In genomic region chr3:1591327-1592028, GRCh38 we compare ENCODE assay signal across 24 cellular contexts.
DNase-seq lines count a peak whose midpoint lies in the region; ATAC-seq and TF ChIP-seq lines count a peak whose summit lies in the region.
"Had no signal": no experiment of that assay in that cellular context is flagged by ENCODE, and none has a peak within 500 bp of the region (broad histone marks: within the 10 kb centered on the region; RNA-seq: fewer than 3 reads in every experiment).

No MANE protein-coding gene starts in this region.

- no peaks in the 10 kb centered on the region for H3K4me1 Mint-ChIP-seq in activated CD8-positive, alpha-beta T cell treated with anti-CD3 and anti-CD28 coated beads for 36 hours (ENCODE audit: low read depth)
- no peaks in the 10 kb centered on the region for H3K4me1 Mint-ChIP-seq in activated CD8-positive, alpha-beta T cell treated with anti-CD3 and anti-CD28 coated beads, Interleukin-2, amount 10 ng/mL, durations not matched to agents 7 days and 5 days (ENCODE audit: low read depth)
- no peaks in the 10 kb centered on the region for H3K4me1 Mint-ChIP-seq in activated T-helper 17 cell treated with anti-CD3 and anti-CD28 coated beads, Interleukin-2, amount 50 U/mL, for 72 hours
- H3K4me1 Mint-ChIP-seq: CD14-positive monocyte; CD8-positive, alpha-beta memory T cell had no signal

- POLR2A ChIA-PET in activated CD8-positive, alpha-beta T cell treated with anti-CD3 and anti-CD28 coated beads for 36 hours (lab: Charles Lee) = no interaction called here
- POLR2A ChIA-PET in activated CD8-positive, alpha-beta T cell treated with anti-CD3 and anti-CD28 coated beads, Interleukin-2, amount 10 ng/mL, durations not matched to agents 7 days and 5 days (lab: Charles Lee) = no interaction called here

- peaks cover 8% of the 10 kb centered on the region for H3K9me3 ChIP-seq in mucosa of descending colon
- H3K9me3 ChIP-seq: BE2C had no signal

- no peak overlapping the region for H3K4me3 ChIP-seq in mucosa of descending colon
- H3K4me3 ChIP-seq: A549; BLaER1 treated with 17β-estradiol and CSF1 and Interleukin-3, amounts not matched to agents 10 nM and 100 nM; GM23248 had no signal

- no peak for DNase-seq in activated CD8-positive, alpha-beta T cell treated with anti-CD3 and anti-CD28 coated beads for 36 hours
- no peak for DNase-seq in activated CD8-positive, alpha-beta T cell treated with anti-CD3 and anti-CD28 coated beads, Interleukin-2, amount 10 ng/mL, durations not matched to agents 7 days and 5 days
- peak in 1 of 2 donors; percentile 15 for DNase-seq in foreskin keratinocyte
- DNase-seq in mucosa of descending colon = no peak
- DNase-seq in posterior cingulate gyrus = no peak
- DNase-seq: 8988T; ACHN; AML-193; BE2C; CD4-positive, alpha-beta T cell; CD8-positive, alpha-beta memory T cell; DMS 273 treated with DMSO at 0.1 percent for 48 hours; DMS79; EL; GDM1; GM23248; H7; HCEC 1CT had no signal

- no peak overlapping the region for H3K4me3 Mint-ChIP-seq in activated CD8-positive, alpha-beta T cell treated with anti-CD3 and anti-CD28 coated beads for 36 hours
- H3K4me3 Mint-ChIP-seq in activated CD8-positive, alpha-beta T cell treated with anti-CD3 and anti-CD28 coated beads, Interleukin-2, amount 10 ng/mL, durations not matched to agents 7 days and 5 days = no peak overlapping the region
- no peak overlapping the region for H3K4me3 Mint-ChIP-seq in activated T-helper 17 cell treated with anti-CD3 and anti-CD28 coated beads, Interleukin-2, amount 50 U/mL, for 72 hours
- H3K4me3 Mint-ChIP-seq: CD14-positive monocyte; CD4-positive, alpha-beta T cell; CD8-positive, alpha-beta memory T cell had no signal

- TF ChIP-seq CTCF in activated CD8-positive, alpha-beta T cell treated with anti-CD3 and anti-CD28 coated beads for 36 hours (IDR thresholded peaks at IDR 0.05) = no peak
- TF ChIP-seq CTCF in foreskin keratinocyte (conservative IDR thresholded peaks at IDR 0.05) (no peak), mucosa of descending colon (IDR thresholded peaks at IDR 0.05) (no peak)

- H3K27me3 ChIP-seq in foreskin keratinocyte = no peaks in the 10 kb centered on the region
- H3K27me3 ChIP-seq: BE2C; BLaER1 treated with 17β-estradiol and CSF1 and Interleukin-3, amounts not matched to agents 10 nM and 100 nM had no signal

- intact Hi-C loops in activated CD8-positive, alpha-beta T cell treated with anti-CD3 and anti-CD28 coated beads for 36 hours (cut with micrococcal nuclease) = no loop called here
- intact Hi-C loops in mucosa of descending colon (cut with DNase I, micrococcal nuclease) (no loop called here), posterior cingulate gyrus (cut with DNase I) (no loop called here)

- H3K4me1 ChIP-seq in foreskin keratinocyte (no peaks in the 10 kb centered on the region), mucosa of descending colon (ENCODE audit: low read depth) (no peaks in the 10 kb centered on the region)
- H3K4me1 ChIP-seq: A549; BE2C; BLaER1 treated with 17β-estradiol and CSF1 and Interleukin-3, amounts not matched to agents 10 nM and 100 nM had no signal

- CTCF ChIA-PET in activated CD8-positive, alpha-beta T cell treated with anti-CD3 and anti-CD28 coated beads for 36 hours (lab: Charles Lee) = no interaction called here
- CTCF ChIA-PET in activated CD8-positive, alpha-beta T cell treated with anti-CD3 and anti-CD28 coated beads, Interleukin-2, amount 10 ng/mL, durations not matched to agents 7 days and 5 days (lab: Charles Lee) = no interaction called here

- no peaks in the 10 kb centered on the region for H3K36me3 ChIP-seq in mucosa of descending colon (ENCODE audit: low read depth)
- H3K36me3 ChIP-seq: BE2C; BLaER1 treated with 17β-estradiol and CSF1 and Interleukin-3, amounts not matched to agents 10 nM and 100 nM had no signal

- H3K27me3 Mint-ChIP-seq in activated CD8-positive, alpha-beta T cell treated with anti-CD3 and anti-CD28 coated beads for 36 hours = no peaks in the 10 kb centered on the region
- no peaks in the 10 kb centered on the region for H3K27me3 Mint-ChIP-seq in activated CD8-positive, alpha-beta T cell treated with anti-CD3 and anti-CD28 coated beads, Interleukin-2, amount 10 ng/mL, durations not matched to agents 7 days and 5 days (ENCODE audit: low read depth)
- H3K27me3 Mint-ChIP-seq in activated T-helper 17 cell treated with anti-CD3 and anti-CD28 coated beads, Interleukin-2, amount 50 U/mL, for 72 hours = no peaks in the 10 kb centered on the region
- H3K27me3 Mint-ChIP-seq: CD4-positive, alpha-beta T cell; CD8-positive, alpha-beta memory T cell had no signal

- ATAC-seq in activated CD8-positive, alpha-beta T cell treated with anti-CD3 and anti-CD28 coated beads for 36 hours = peak; percentile 53
- ATAC-seq in activated CD8-positive, alpha-beta T cell treated with anti-CD3 and anti-CD28 coated beads, Interleukin-2, amount 10 ng/mL, durations not matched to agents 7 days and 5 days = no peak
- ATAC-seq in activated T-helper 17 cell treated with anti-CD3 and anti-CD28 coated beads, Interleukin-2, amount 50 U/mL, for 72 hours (replicated peaks) = peak; percentile 19
- ATAC-seq in foreskin keratinocyte = peak; percentile 72
- peak; percentile 83 for ATAC-seq in mucosa of descending colon
- no peak for ATAC-seq in HG02885 (IDR thresholded peaks at IDR 0.05; ENCODE audit: poor library complexity, unreplicated experiment)
- ATAC-seq in GM19455 (IDR thresholded peaks at IDR 0.05; ENCODE audit: unreplicated experiment) = no peak
- ATAC-seq: A549 had no signal

- H3K9me3 Mint-ChIP-seq in activated CD8-positive, alpha-beta T cell treated with anti-CD3 and anti-CD28 coated beads for 36 hours = peaks cover 25% of the 10 kb centered on the region
- H3K9me3 Mint-ChIP-seq in activated CD8-positive, alpha-beta T cell treated with anti-CD3 and anti-CD28 coated beads, Interleukin-2, amount 10 ng/mL, durations not matched to agents 7 days and 5 days (ENCODE audit: insufficient read depth) = peaks cover 24% of the 10 kb centered on the region
- peaks cover 17% of the 10 kb centered on the region for H3K9me3 Mint-ChIP-seq in activated T-helper 17 cell treated with anti-CD3 and anti-CD28 coated beads, Interleukin-2, amount 50 U/mL, for 72 hours

- H3K27ac ChIP-seq in foreskin keratinocyte = no peak overlapping the region
- H3K27ac ChIP-seq: A549; BLaER1 treated with 17β-estradiol and CSF1 and Interleukin-3, amounts not matched to agents 10 nM and 100 nM; GM23248 had no signal

- H3K27ac Mint-ChIP-seq in activated CD8-positive, alpha-beta T cell treated with anti-CD3 and anti-CD28 coated beads for 36 hours = no peak overlapping the region
- H3K27ac Mint-ChIP-seq in activated CD8-positive, alpha-beta T cell treated with anti-CD3 and anti-CD28 coated beads, Interleukin-2, amount 10 ng/mL, durations not matched to agents 7 days and 5 days = no peak overlapping the region
- no peak overlapping the region for H3K27ac Mint-ChIP-seq in activated T-helper 17 cell treated with anti-CD3 and anti-CD28 coated beads, Interleukin-2, amount 50 U/mL, for 72 hours
- H3K27ac Mint-ChIP-seq: CD14-positive monocyte; CD4-positive, alpha-beta T cell; CD8-positive, alpha-beta memory T cell had no signal

- H3K36me3 Mint-ChIP-seq in activated CD8-positive, alpha-beta T cell treated with anti-CD3 and anti-CD28 coated beads for 36 hours (ENCODE audit: low read depth) = no peaks in the 10 kb centered on the region
- H3K36me3 Mint-ChIP-seq in activated CD8-positive, alpha-beta T cell treated with anti-CD3 and anti-CD28 coated beads, Interleukin-2, amount 10 ng/mL, durations not matched to agents 7 days and 5 days (ENCODE audit: low read depth) = no peaks in the 10 kb centered on the region
- no peaks in the 10 kb centered on the region for H3K36me3 Mint-ChIP-seq in activated T-helper 17 cell treated with anti-CD3 and anti-CD28 coated beads, Interleukin-2, amount 50 U/mL, for 72 hours (ENCODE audit: low read depth)
- H3K36me3 Mint-ChIP-seq: CD14-positive monocyte; CD8-positive, alpha-beta memory T cell had no signal

Comparison
In these comparisons a context has a peak if more than half of its experiments do, and no peak if none do; other contexts are left out.
1. ATAC-seq: peak in activated CD8-positive, alpha-beta T cell treated with anti-CD3 and anti-CD28 coated beads for 36 hours (single experiment), activated T-helper 17 cell treated with anti-CD3 and anti-CD28 coated beads, Interleukin-2, amount 50 U/mL, for 72 hours (single experiment), foreskin keratinocyte (single experiment) and mucosa of descending colon (single experiment); none in activated CD8-positive, alpha-beta T cell treated with anti-CD3 and anti-CD28 coated beads, Interleukin-2, amount 10 ng/mL, durations not matched to agents 7 days and 5 days (single experiment), HG02885 (single experiment) and GM19455 (single experiment).